ENCODE assay signal across 8 cellular contexts in genomic region chr12:46303039-46303666, GRCh38. TPM values are rescaled to one million over a fixed set of nuclear protein-coding genes. Genes with fewer than 3 reads are reported as not detected.
DNase-seq lines count a peak whose midpoint lies in the region; ATAC-seq and TF ChIP-seq lines count a peak whose summit lies in the region.

No MANE protein-coding gene starts in this region.

- peaks cover 7% of the 10 kb centered on the region for H3K9me3 Mint-ChIP-seq in endothelial cell (ENCODE audit: unreplicated experiment)
- H3K9me3 Mint-ChIP-seq in naive thymus-derived CD4-positive, alpha-beta T cell = peaks cover 0 to 24% (median 5%) of the 10 kb centered on the region in 11 donors

- 96 to 97% methylated on average over 5 of the region's 5 CpGs for WGBS in tibial nerve, 2 donors

- H3K27ac ChIP-seq in naive thymus-derived CD4-positive, alpha-beta T cell (ENCODE audit: low read depth, low read length) = no peak overlapping the region
- H3K27ac ChIP-seq in tibial nerve = no peak overlapping the region

- H3K36me3 ChIP-seq in naive thymus-derived CD4-positive, alpha-beta T cell (ENCODE audit: control insufficient read depth in 2 of 3, insufficient read depth in 3 of 3, low read length in 3 of 3) = no peaks in the 10 kb centered on the region
- H3K36me3 ChIP-seq in tibial nerve = no peaks in the 10 kb centered on the region

- H3K4me3 ChIP-seq in Jurkat, Clone E6-1 (ENCODE audit: low read length) = no peak overlapping the region
- no peak overlapping the region for H3K4me3 ChIP-seq in naive thymus-derived CD4-positive, alpha-beta T cell (ENCODE audit: low read length)
- no peak overlapping the region for H3K4me3 ChIP-seq in tibial nerve

- CTCF ChIA-PET in naive thymus-derived CD4-positive, alpha-beta T cell (lab: Charles Lee) = interaction anchor here (0.6 to 6.4 kb wide), 21 partner anchors 9 to 1312 kb away, joined by 3 to 70 read pairs (median 6); partner anchors contain the start of gene SLC38A1

- H3K27ac Mint-ChIP-seq in endothelial cell (ENCODE audit: unreplicated experiment) = peak overlapping the region; percentile 46
- H3K27ac Mint-ChIP-seq in naive thymus-derived CD4-positive, alpha-beta T cell = peak overlapping the region in 2 of 9 donors; percentile 1 to 7

- DNase-seq in NK-92 treated with Interleukin-12 subunit alpha and Interleukin-12 subunit beta, amount 100 ng/mL, for 24 hours (lab: John Stamatoyannopoulos, UW) = peak; percentile 1
- DNase-seq in NK-92 (lab: John Stamatoyannopoulos, UW; ENCODE audit: unreplicated experiment) (no peak), endothelial cell (ENCODE audit: low spot score) (peak; percentile 36), tibial nerve (ENCODE audit: low spot score in 2 of 2) (peak in 1 of 2 donors; percentile 41), NCI-H774 (lab: John Stamatoyannopoulos, UW) (no peak)
- peak; percentile 28 for DNase-seq in Jurkat, Clone E6-1 (ENCODE audit: low read depth, low spot score)
- peak; percentile 48 to 68 for DNase-seq in activated CD4-positive, alpha-beta T cell treated with anti-CD3 and anti-CD28 coated beads for 4 hours
- peak in 7 of 9 donors; percentile 40 to 66 (median 57) for DNase-seq in naive thymus-derived CD4-positive, alpha-beta T cell

- no peak for TF ChIP-seq EP300 in tibial nerve (IDR thresholded peaks at IDR 0.05)

- H3K27me3 ChIP-seq in naive thymus-derived CD4-positive, alpha-beta T cell (ENCODE audit: control insufficient read depth in 2 of 2, insufficient read depth in 2 of 2, low read length in 2 of 2) = no peaks in the 10 kb centered on the region
- H3K27me3 ChIP-seq in tibial nerve = no peaks in the 10 kb centered on the region

- H3K4me3 Mint-ChIP-seq in endothelial cell (ENCODE audit: unreplicated experiment) = no peak overlapping the region
- no peak overlapping the region for H3K4me3 Mint-ChIP-seq in naive thymus-derived CD4-positive, alpha-beta T cell

- no peak for TF ChIP-seq POLR2A in tibial nerve (IDR thresholded peaks at IDR 0.05)

- intact Hi-C loops in naive thymus-derived CD4-positive, alpha-beta T cell (cut with micrococcal nuclease) = loop anchor here (1.0 to 2.0 kb wide), 8 partner anchors 33 to 313 kb away; partner anchors contain the start of gene SCAF11 (in 1 of the 2)

- H3K36me3 Mint-ChIP-seq in endothelial cell (ENCODE audit: low read depth, unreplicated experiment) = peaks cover 3% of the 10 kb centered on the region
- peaks cover 0 to 2% (median 0%) of the 10 kb centered on the region in 5 donors for H3K36me3 Mint-ChIP-seq in naive thymus-derived CD4-positive, alpha-beta T cell

- POLR2A ChIA-PET in naive thymus-derived CD4-positive, alpha-beta T cell (lab: Charles Lee) = interaction anchor here (1.1 to 6.2 kb wide), 3 partner anchors 34 to 148 kb away, joined by 3 to 51 read pairs (median 13); partner anchors contain the start of gene SLC38A1

- TF ChIP-seq CTCF in endothelial cell (IDR thresholded peaks at IDR 0.05; ENCODE audit: unreplicated experiment) (peak; percentile 76), tibial nerve (IDR thresholded peaks at IDR 0.05) (peak; percentile 24 to 49 (median 29))

- H3K4me1 ChIP-seq in naive thymus-derived CD4-positive, alpha-beta T cell (ENCODE audit: control insufficient read depth in 2 of 2, insufficient read depth in 2 of 2, low read length in 2 of 2) = no peaks in the 10 kb centered on the region
- peaks cover 0 to 8% (median 0%) of the 10 kb centered on the region in 4 donors for H3K4me1 ChIP-seq in tibial nerve

- peaks cover 50% of the 10 kb centered on the region for H3K4me1 Mint-ChIP-seq in endothelial cell (ENCODE audit: unreplicated experiment)
- peaks cover 5 to 20% (median 15%) of the 10 kb centered on the region in 7 donors for H3K4me1 Mint-ChIP-seq in naive thymus-derived CD4-positive, alpha-beta T cell

- H3K27me3 Mint-ChIP-seq in endothelial cell (ENCODE audit: unreplicated experiment) = peaks cover 6% of the 10 kb centered on the region
- H3K27me3 Mint-ChIP-seq in naive thymus-derived CD4-positive, alpha-beta T cell = peaks cover 0 to 22% (median 0%) of the 10 kb centered on the region in 5 donors

- H3K9me3 ChIP-seq in naive thymus-derived CD4-positive, alpha-beta T cell (ENCODE audit: control insufficient read depth in 2 of 3, low read length in 3 of 3) = no peaks in the 10 kb centered on the region
- peaks cover 0 to 13% (median 3%) of the 10 kb centered on the region in 4 donors for H3K9me3 ChIP-seq in tibial nerve

- ATAC-seq in naive thymus-derived CD4-positive, alpha-beta T cell = peak; percentile 91

RNA-seq across cellular contexts. Expression of gene SLC38A1, which starts 34.3 kb away (rescaled TPM):
- 54.0 TPM for polyA plus RNA-seq in Jurkat, Clone E6-1 (2012; ENCODE audit: insufficient read depth, insufficient read length)
- 100 TPM for total RNA-seq in endothelial cell (ENCODE audit: unreplicated experiment)
- 100 to 1,000 TPM; 172 to 283 (median 249) TPM for total RNA-seq in naive thymus-derived CD4-positive, alpha-beta T cell
- 100 to 1,000 TPM; 235 to 263 TPM for polyA plus RNA-seq in naive thymus-derived CD4-positive, alpha-beta T cell
- 10 to 100 TPM in 2 of 4 donors, 1 to 10 TPM in 2; 7.0 to 11.8 (median 9.5) TPM for total RNA-seq in tibial nerve

Comparison
In these comparisons a context has a peak if more than half of its experiments do, and no peak if none do; other contexts are left out.
1. DNase-seq: peak in NK-92 treated with Interleukin-12 subunit alpha and Interleukin-12 subunit beta, amount 100 ng/mL, for 24 hours (single experiment), Jurkat, Clone E6-1 (single experiment), activated CD4-positive, alpha-beta T cell treated with anti-CD3 and anti-CD28 coated beads for 4 hours (2 of 2), endothelial cell (single experiment) and naive thymus-derived CD4-positive, alpha-beta T cell (7 of 9); none in NK-92 (single experiment) and NCI-H774 (single experiment).